In genomic region chr10:86261933-86262665, GRCh38 we compare ENCODE assay signal across 8 cellular contexts.
DNase-seq lines count a peak whose midpoint lies in the region; ATAC-seq lines count a peak whose summit lies in the region.

No MANE protein-coding gene starts in this region.

- H3K4me1 ChIP-seq in Karpas-422 (ENCODE audit: low read length): peaks cover 14% of the 10 kb centered on the region

- no peaks in the 10 kb centered on the region for H3K36me3 ChIP-seq in Karpas-422 (ENCODE audit: insufficient read depth, low read length)

- H3K9me3 Mint-ChIP-seq in activated T-helper 17 cell treated with anti-CD3 and anti-CD28 coated beads, Interleukin-2, amount 50 U/mL, for 72 hours: no peaks in the 10 kb centered on the region

- no peaks in the 10 kb centered on the region for H4K20me1 ChIP-seq in Karpas-422 (ENCODE audit: insufficient read depth, low read depth, low read length)

- H3K27ac ChIP-seq in Karpas-422 (ENCODE audit: low read length): no peak overlapping the region

- no peaks in the 10 kb centered on the region for H3K79me2 ChIP-seq in Karpas-422 (ENCODE audit: low read length)

- no peaks in the 10 kb centered on the region for H3K9me3 ChIP-seq in Karpas-422 (ENCODE audit: low read length)

- no peak overlapping the region for H3K4me3 ChIP-seq in Karpas-422 (ENCODE audit: low read length)

- no peaks in the 10 kb centered on the region for H3K36me3 Mint-ChIP-seq in activated T-helper 17 cell treated with anti-CD3 and anti-CD28 coated beads, Interleukin-2, amount 50 U/mL, for 72 hours (ENCODE audit: low read depth)

- ATAC-seq in GM19372 (IDR thresholded peaks at IDR 0.05; ENCODE audit: low read depth, unreplicated experiment): peak; percentile 49
- ATAC-seq in activated T-helper 17 cell treated with anti-CD3 and anti-CD28 coated beads, Interleukin-2, amount 50 U/mL, for 72 hours (replicated peaks): peak; percentile 39

- H3K27ac Mint-ChIP-seq in activated T-helper 17 cell treated with anti-CD3 and anti-CD28 coated beads, Interleukin-2, amount 50 U/mL, for 72 hours: no peak overlapping the region

- no peak overlapping the region for H3K4me3 Mint-ChIP-seq in activated T-helper 17 cell treated with anti-CD3 and anti-CD28 coated beads, Interleukin-2, amount 50 U/mL, for 72 hours

- no peak overlapping the region for H2AFZ ChIP-seq in Karpas-422 (ENCODE audit: low read length)

- no peaks in the 10 kb centered on the region for H3K4me1 Mint-ChIP-seq in activated T-helper 17 cell treated with anti-CD3 and anti-CD28 coated beads, Interleukin-2, amount 50 U/mL, for 72 hours

- H3K4me2 ChIP-seq in Karpas-422 (ENCODE audit: low read depth, low read length, poor library complexity, severe bottlenecking): no peak overlapping the region

- H3K9me2 ChIP-seq in Karpas-422 (replicated peaks; ENCODE audit: insufficient read depth, low read length): no peaks in the 10 kb centered on the region

- H3K27me3 Mint-ChIP-seq in activated T-helper 17 cell treated with anti-CD3 and anti-CD28 coated beads, Interleukin-2, amount 50 U/mL, for 72 hours: peaks cover 20% of the 10 kb centered on the region

- DNase-seq in NCI-H146 (lab: John Stamatoyannopoulos, UW): peak; percentile 37
- DNase-seq in NCI-H146 treated with DMSO at 0.1 percent for 48 hours (lab: John Stamatoyannopoulos, UW; ENCODE audit: unreplicated experiment): no peak
- DNase-seq in Karpas-422: peak; percentile 78
- DNase-seq in midbrain (lab: John Stamatoyannopoulos, UW): peak; percentile 43
- no peak for DNase-seq in NK-92 treated with Interleukin-12 subunit alpha and Interleukin-12 subunit beta, amount 100 ng/mL, for 24 hours (lab: John Stamatoyannopoulos, UW)
- DNase-seq in epidermal melanocyte (ENCODE audit: insufficient read length, low spot score): no peak

- H3K9ac ChIP-seq in Karpas-422 (ENCODE audit: low read length): no peak overlapping the region

- no peaks in the 10 kb centered on the region for H3K27me3 ChIP-seq in Karpas-422 (ENCODE audit: low read length)

Comparison
In these comparisons a context has a peak if more than half of its experiments do, and no peak if none do; other contexts are left out.
1. DNase-seq: peak in NCI-H146 (single experiment), Karpas-422 (single experiment) and midbrain (single experiment); none in NCI-H146 treated with DMSO at 0.1 percent for 48 hours (single experiment), NK-92 treated with Interleukin-12 subunit alpha and Interleukin-12 subunit beta, amount 100 ng/mL, for 24 hours (single experiment) and epidermal melanocyte (single experiment).